1 cellular context compared by ENCODE assay signal in the genomic region with DNA sequence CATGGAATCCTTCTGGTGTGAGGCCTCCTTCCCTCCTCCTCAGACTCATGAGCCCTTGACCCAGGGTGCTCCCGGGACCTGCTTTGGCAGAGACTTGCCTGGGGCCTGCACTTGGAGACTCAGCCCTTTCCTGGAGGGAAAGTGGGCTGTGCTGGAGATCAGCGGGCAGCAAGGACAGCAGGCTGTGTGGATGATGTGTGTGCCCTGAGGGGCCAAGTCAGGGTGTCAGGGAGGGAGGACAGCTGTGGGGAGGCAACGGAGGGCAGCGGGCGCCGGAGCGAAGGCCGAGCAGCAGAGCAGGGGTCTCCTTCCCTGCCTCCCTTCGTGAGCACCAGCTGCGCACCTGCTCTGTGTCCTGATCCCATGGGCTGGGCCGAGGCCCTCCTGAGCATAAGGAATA.
TF ChIP-seq lines count a peak whose summit lies in the region.

No MANE protein-coding gene starts in this region.

TF ChIP-seq in IMR-90, 13 proteins besides CTCF, POLR2A, EP300 and RAD21:
- no peak for TF ChIP-seq SMC3 (IDR thresholded peaks at IDR 0.05; ENCODE audit: low read depth, low read length)
- TF ChIP-seq NFE2L2 (IDR thresholded peaks at IDR 0.05; ENCODE audit: low read depth, low read length): no peak
- no peak for TF ChIP-seq CHD1 (IDR thresholded peaks at IDR 0.05; ENCODE audit: low read depth, low read length)
- no peak for TF ChIP-seq CEBPB (IDR thresholded peaks at IDR 0.05; ENCODE audit: low read depth, low read length)
- no peak for TF ChIP-seq FOS (IDR thresholded peaks at IDR 0.05; ENCODE audit: low read depth, low read length)
- TF ChIP-seq USF2 (IDR thresholded peaks at IDR 0.05; ENCODE audit: low read depth, low read length): no peak
- TF ChIP-seq BHLHE40 (IDR thresholded peaks at IDR 0.05; ENCODE audit: low read depth, low read length): no peak
- TF ChIP-seq MXI1 (IDR thresholded peaks at IDR 0.05; ENCODE audit: borderline replicate concordance, low read depth, low read length): no peak
- TF ChIP-seq RFX5 (IDR thresholded peaks at IDR 0.05; ENCODE audit: low read depth, low read length): no peak
- TF ChIP-seq, protein P1, sequence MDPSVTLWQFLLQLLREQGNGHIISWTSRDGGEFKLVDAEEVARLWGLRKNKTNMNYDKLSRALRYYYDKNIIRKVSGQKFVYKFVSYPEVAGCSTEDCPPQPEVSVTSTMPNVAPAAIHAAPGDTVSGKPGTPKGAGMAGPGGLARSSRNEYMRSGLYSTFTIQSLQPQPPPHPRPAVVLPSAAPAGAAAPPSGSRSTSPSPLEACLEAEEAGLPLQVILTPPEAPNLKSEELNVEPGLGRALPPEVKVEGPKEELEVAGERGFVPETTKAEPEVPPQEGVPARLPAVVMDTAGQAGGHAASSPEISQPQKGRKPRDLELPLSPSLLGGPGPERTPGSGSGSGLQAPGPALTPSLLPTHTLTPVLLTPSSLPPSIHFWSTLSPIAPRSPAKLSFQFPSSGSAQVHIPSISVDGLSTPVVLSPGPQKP (IDR thresholded peaks at IDR 0.05; ENCODE audit: borderline replicate concordance, low read depth, low read length): no peak
- no peak for TF ChIP-seq MAFK (IDR thresholded peaks at IDR 0.05; ENCODE audit: low read depth, low read length)
- TF ChIP-seq RCOR1 (IDR thresholded peaks at IDR 0.05; ENCODE audit: insufficient replicate concordance, low read length): no peak
- no peak for TF ChIP-seq MAZ (IDR thresholded peaks at IDR 0.05; ENCODE audit: borderline replicate concordance, low read depth, low read length)
